In the genomic region with DNA sequence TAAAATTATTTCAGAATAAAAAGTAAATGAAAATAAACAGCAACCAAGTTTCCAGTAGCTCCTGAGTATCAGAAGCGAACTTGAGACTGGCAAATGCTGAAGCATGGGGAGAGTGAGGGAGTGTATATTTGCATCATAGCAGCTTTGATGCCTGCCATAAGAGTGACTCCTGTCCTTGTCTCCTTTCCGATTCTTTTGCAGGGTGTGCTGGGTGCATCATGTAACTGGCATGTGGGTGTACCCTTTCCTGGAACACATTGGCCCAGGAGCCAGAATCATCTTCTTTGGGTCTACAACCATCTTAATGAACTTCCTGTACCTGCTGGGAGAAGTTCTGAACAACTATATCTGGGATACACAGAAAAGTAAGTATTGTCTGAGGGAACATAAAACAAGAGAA, we compare ENCODE assay signal across 28 cellular contexts.
DNase-seq lines count a peak whose midpoint lies in the region; TF ChIP-seq lines count a peak whose summit lies in the region.
"Had no signal": no experiment of that assay in that cellular context is flagged by ENCODE, and none has a peak within 500 bp of the region (broad histone marks: within the 10 kb centered on the region; RNA-seq: fewer than 3 reads in every experiment).

No MANE protein-coding gene starts in this region.

- H3K27ac ChIP-seq in substantia nigra (ENCODE audit: low read depth, low read length, poor library complexity, severe bottlenecking) = no peak overlapping the region
- H3K27ac ChIP-seq: BLaER1 treated with 17β-estradiol and CSF1 and Interleukin-3, amounts not matched to agents 10 nM and 100 nM; gastrocnemius medialis; neutrophil; prostate gland; stomach had no signal

- H3K27ac Mint-ChIP-seq in progenitor cell of endocrine pancreas = peak overlapping the region; percentile 12
- H3K27ac Mint-ChIP-seq: activated CD4-positive, alpha-beta memory T cell treated with anti-CD3 and anti-CD28 coated beads, Interleukin-2, amount 10 ng/mL, durations not matched to agents 7 days and 5 days; activated naive CD4-positive, alpha-beta T cell treated with anti-CD3 and anti-CD28 coated beads, Interleukin-2, amount 50 U/mL, for 24 hours; activated T-helper 17 cell treated with anti-CD3 and anti-CD28 coated beads, Interleukin-2, amount 50 U/mL, for 72 hours; T-helper 1 cell treated with Interleukin-12 subunit alpha and Interleukin-12 subunit beta and Interleukin-4 antibody, amounts not matched to agents 30 μg/mL and 1 μg/mL, for 36 hours had no signal

- no peaks in the 10 kb centered on the region for H3K9me3 ChIP-seq in MG63
- H3K9me3 ChIP-seq: esophagus squamous epithelium, gastrocnemius medialis, neutrophil, prostate gland, SK-N-SH, stomach had no signal

- H3K27me3 Mint-ChIP-seq in progenitor cell of endocrine pancreas = no peaks in the 10 kb centered on the region
- H3K27me3 Mint-ChIP-seq: activated CD4-positive, alpha-beta memory T cell treated with anti-CD3 and anti-CD28 coated beads, Interleukin-2, amount 10 ng/mL, durations not matched to agents 7 days and 5 days; activated naive CD4-positive, alpha-beta T cell treated with anti-CD3 and anti-CD28 coated beads, Interleukin-2, amount 50 U/mL, for 24 hours; activated T-helper 17 cell treated with anti-CD3 and anti-CD28 coated beads, Interleukin-2, amount 50 U/mL, for 72 hours had no signal

- H3K9me3 Mint-ChIP-seq in progenitor cell of endocrine pancreas (ENCODE audit: low read depth) = peaks cover 2% of the 10 kb centered on the region
- H3K9me3 Mint-ChIP-seq: activated naive CD4-positive, alpha-beta T cell treated with anti-CD3 and anti-CD28 coated beads, Interleukin-2, amount 50 U/mL, for 24 hours; activated T-helper 17 cell treated with anti-CD3 and anti-CD28 coated beads, Interleukin-2, amount 50 U/mL, for 72 hours had no signal

- no peak overlapping the region for H3K4me3 Mint-ChIP-seq in progenitor cell of endocrine pancreas (ENCODE audit: low read depth)
- H3K4me3 Mint-ChIP-seq: activated CD4-positive, alpha-beta memory T cell treated with anti-CD3 and anti-CD28 coated beads, Interleukin-2, amount 10 ng/mL, durations not matched to agents 7 days and 5 days; activated naive CD4-positive, alpha-beta T cell treated with anti-CD3 and anti-CD28 coated beads, Interleukin-2, amount 50 U/mL, for 24 hours; activated T-helper 17 cell treated with anti-CD3 and anti-CD28 coated beads, Interleukin-2, amount 50 U/mL, for 72 hours; T-helper 1 cell treated with Interleukin-12 subunit alpha and Interleukin-12 subunit beta and Interleukin-4 antibody, amounts not matched to agents 30 μg/mL and 1 μg/mL, for 36 hours had no signal

- H3K4me3 ChIP-seq in MG63 = no peak overlapping the region
- peak overlapping the region; percentile 16 for H3K4me3 ChIP-seq in epithelial cell of esophagus (ENCODE audit: low read length)
- H3K4me3 ChIP-seq: BLaER1 treated with 17β-estradiol and CSF1 and Interleukin-3, amounts not matched to agents 10 nM and 100 nM; esophagus squamous epithelium; gastrocnemius medialis; prostate gland; stomach had no signal

- DNase-seq in ELR (ENCODE audit: low read depth) = peak; percentile 41
- peak; percentile 4 for DNase-seq in MG63
- DNase-seq in epithelial cell of esophagus (ENCODE audit: low read depth) = peak; percentile 96
- DNase-seq in progenitor cell of endocrine pancreas (ENCODE audit: low spot score, unreplicated experiment) = no peak
- DNase-seq in substantia nigra (lab: John Stamatoyannopoulos, UW) = no peak
- no peak for DNase-seq in amygdala (lab: John Stamatoyannopoulos, UW)
- DNase-seq in NCI-H748 (lab: John Stamatoyannopoulos, UW; ENCODE audit: unreplicated experiment) = no peak
- DNase-seq in NCI-H2171 treated with DMSO at 0.1 percent for 48 hours (lab: John Stamatoyannopoulos, UW) = no peak
- DNase-seq: activated CD4-positive, alpha-beta memory T cell treated with anti-CD3 and anti-CD28 coated beads, Interleukin-2, amount 10 ng/mL, durations not matched to agents 7 days and 5 days; activated CD4-positive, CD25-positive, alpha-beta regulatory T cell treated with anti-CD3 and anti-CD28 coated beads, Interleukin-2, amount 50 U/mL, for 72 hours; esophagus squamous epithelium; gastrocnemius medialis; hippocampal formation; Kasumi-1; mesendoderm; NCI-H1092; NCI-H1694 treated with DMSO at 0.1 percent for 48 hours; NCI-H69; SK-N-SH; small intestine; stomach; trophoblast cell had no signal

- no peaks in the 10 kb centered on the region for H3K4me1 Mint-ChIP-seq in progenitor cell of endocrine pancreas (ENCODE audit: low read depth)
- H3K4me1 Mint-ChIP-seq: activated T-helper 17 cell treated with anti-CD3 and anti-CD28 coated beads, Interleukin-2, amount 50 U/mL, for 72 hours had no signal

- TF ChIP-seq CTCF in epithelial cell of esophagus (IDR thresholded peaks at IDR 0.05; ENCODE audit: insufficient read depth, low read depth, low read length, missing control alignments) = no peak
- TF ChIP-seq CTCF in progenitor cell of endocrine pancreas (IDR thresholded peaks at IDR 0.05; ENCODE audit: unreplicated experiment) = no peak

- peaks cover 9% of the 10 kb centered on the region for H3K36me3 Mint-ChIP-seq in progenitor cell of endocrine pancreas (ENCODE audit: insufficient read depth)

- H3K27me3 ChIP-seq in MG63 = no peaks in the 10 kb centered on the region
- H3K27me3 ChIP-seq: BLaER1 treated with 17β-estradiol and CSF1 and Interleukin-3, amounts not matched to agents 10 nM and 100 nM; esophagus squamous epithelium; gastrocnemius medialis; neutrophil; stomach had no signal

- H3K36me3 ChIP-seq in MG63 = no peaks in the 10 kb centered on the region
- H3K36me3 ChIP-seq: BLaER1 treated with 17β-estradiol and CSF1 and Interleukin-3, amounts not matched to agents 10 nM and 100 nM; esophagus squamous epithelium; gastrocnemius medialis; neutrophil; prostate gland had no signal

Comparison
In these comparisons a context has a peak if more than half of its experiments do, and no peak if none do; other contexts are left out.
1. DNase-seq: peak in ELR (single experiment), MG63 (single experiment) and epithelial cell of esophagus (single experiment); none in progenitor cell of endocrine pancreas (single experiment), substantia nigra (0 of 49), amygdala (0 of 56), NCI-H748 (single experiment) and NCI-H2171 treated with DMSO at 0.1 percent for 48 hours (single experiment).